In genomic region chr9:93600504-93600903, GRCh38 we compare ENCODE assay signal across 11 cellular contexts. TPM values are rescaled to one million over a fixed set of nuclear protein-coding genes. Genes with fewer than 3 reads are reported as not detected.
DNase-seq lines count a peak whose midpoint lies in the region; ATAC-seq and TF ChIP-seq lines count a peak whose summit lies in the region.
"Had no signal": no experiment of that assay in that cellular context is flagged by ENCODE, and none has a peak within 500 bp of the region (broad histone marks: within the 10 kb centered on the region; RNA-seq: fewer than 3 reads in every experiment).

No MANE protein-coding gene starts in this region.

- TF ChIP-seq CTCF in nephron progenitor cell (IDR thresholded peaks at IDR 0.05) (no peak), foreskin fibroblast (IDR thresholded peaks at IDR 0.05; ENCODE audit: low read depth, low read length) (no peak)

- H3K4me1 Mint-ChIP-seq in IgD-negative memory B cell (peaks cover 29 to 55% (median 50%) of the 10 kb centered on the region in 3 donors), memory B cell (peaks cover 45% of the 10 kb centered on the region), nephron progenitor cell (peaks cover 50% of the 10 kb centered on the region)
- H3K4me1 Mint-ChIP-seq in T-helper 2 cell treated with Interferon-gamma antibody and Interleukin-4, amounts not matched to agents 5 μg/mL and 100 μg/mL, for 36 hours (ENCODE audit: low read depth) = peaks cover 42% of the 10 kb centered on the region

- H3K9me3 Mint-ChIP-seq in IgD-negative memory B cell (peaks cover 0 to 3% (median 0%) of the 10 kb centered on the region in 3 donors), memory B cell (peaks cover 2% of the 10 kb centered on the region), nephron progenitor cell (peaks cover 15% of the 10 kb centered on the region)
- peaks cover 7% of the 10 kb centered on the region for H3K9me3 Mint-ChIP-seq in T-helper 2 cell treated with Interferon-gamma antibody and Interleukin-4, amounts not matched to agents 5 μg/mL and 100 μg/mL, for 36 hours
- H3K9me3 Mint-ChIP-seq: activated T-helper 1 cell treated with anti-CD3 and anti-CD28 coated beads, Interleukin-12 subunit alpha, Interleukin-12 subunit beta, Interleukin-2, Interleukin-4 antibody, amounts not matched to agents 30 ng/mL and 10 ng/mL and 1 ng/mL, durations not matched to agents 14 hours and 24 hours and 36 hours had no signal

- H3K27me3 Mint-ChIP-seq in IgD-negative memory B cell (no peaks in the 10 kb centered on the region), memory B cell (no peaks in the 10 kb centered on the region), nephron progenitor cell (ENCODE audit: low read depth, poor library complexity) (no peaks in the 10 kb centered on the region)
- H3K27me3 Mint-ChIP-seq in T-helper 2 cell treated with Interferon-gamma antibody and Interleukin-4, amounts not matched to agents 5 μg/mL and 100 μg/mL, for 36 hours (ENCODE audit: low read depth) = no peaks in the 10 kb centered on the region

- H3K4me3 Mint-ChIP-seq in IgD-negative memory B cell = peak overlapping the region in 2 of 4 donors; percentile 70 to 72
- peak overlapping the region; percentile 30 for H3K4me3 Mint-ChIP-seq in T-helper 2 cell treated with Interferon-gamma antibody and Interleukin-4, amounts not matched to agents 5 μg/mL and 100 μg/mL, for 36 hours
- H3K4me3 Mint-ChIP-seq in memory B cell = no peak overlapping the region
- H3K4me3 Mint-ChIP-seq in nephron progenitor cell = no peak overlapping the region

- H3K4me3 ChIP-seq in foreskin fibroblast (ENCODE audit: low read depth in 1 of 2, low read length in 2 of 2) = no peak overlapping the region
- H3K4me3 ChIP-seq: SJSA1 had no signal

- H3K36me3 Mint-ChIP-seq in IgD-negative memory B cell (peaks cover 3% of the 10 kb centered on the region), memory B cell (peaks cover 4% of the 10 kb centered on the region), nephron progenitor cell (ENCODE audit: low read depth) (peaks cover 27% of the 10 kb centered on the region)
- peaks cover 14% of the 10 kb centered on the region for H3K36me3 Mint-ChIP-seq in T-helper 2 cell treated with Interferon-gamma antibody and Interleukin-4, amounts not matched to agents 5 μg/mL and 100 μg/mL, for 36 hours (ENCODE audit: low read depth)

- peak overlapping the region in 2 of 3 donors; percentile 33 to 79 for H3K27ac Mint-ChIP-seq in IgD-negative memory B cell
- peak overlapping the region; percentile 76 for H3K27ac Mint-ChIP-seq in T-helper 2 cell treated with Interferon-gamma antibody and Interleukin-4, amounts not matched to agents 5 μg/mL and 100 μg/mL, for 36 hours
- no peak overlapping the region for H3K27ac Mint-ChIP-seq in memory B cell
- no peak overlapping the region for H3K27ac Mint-ChIP-seq in nephron progenitor cell

- peak; percentile 92 for DNase-seq in COR-L47 (lab: John Stamatoyannopoulos, UW)
- no peak for DNase-seq in T-helper 2 cell treated with Interferon-gamma antibody and Interleukin-4, amounts not matched to agents 5 μg/mL and 100 μg/mL, for 36 hours (ENCODE audit: low spot score)
- no peak for DNase-seq in memory B cell (ENCODE audit: low spot score in 2 of 2)
- DNase-seq in nephron progenitor cell = no peak
- DNase-seq in stimulated activated CD4-positive, alpha-beta T cell treated with anti-CD3 and anti-CD28 coated beads, Interleukin-4, amount 100 ng/mL, for 24 hours = no peak
- no peak for DNase-seq in OCI-M1 (lab: John Stamatoyannopoulos, UW)
- no peak for DNase-seq in foreskin fibroblast
- DNase-seq: effector memory CD4-positive, alpha-beta T cell had no signal

- peak; percentile 49 for ATAC-seq in memory B cell (ENCODE audit: low read depth)

RNA-seq across cellular contexts. Expression of gene PHF2, which starts 24.1 kb away (rescaled TPM):
- 1.6 TPM for polyA plus RNA-seq in IgD-negative memory B cell

Comparison
In these comparisons a context has a peak if more than half of its experiments do, and no peak if none do; other contexts are left out.
1. H3K27ac Mint-ChIP-seq: peak in IgD-negative memory B cell (2 of 3) and T-helper 2 cell treated with Interferon-gamma antibody and Interleukin-4, amounts not matched to agents 5 μg/mL and 100 μg/mL, for 36 hours (single experiment); none in memory B cell (single experiment) and nephron progenitor cell (single experiment).